Comparison of ENCODE assay signal across 11 cellular contexts in the genomic region with DNA sequence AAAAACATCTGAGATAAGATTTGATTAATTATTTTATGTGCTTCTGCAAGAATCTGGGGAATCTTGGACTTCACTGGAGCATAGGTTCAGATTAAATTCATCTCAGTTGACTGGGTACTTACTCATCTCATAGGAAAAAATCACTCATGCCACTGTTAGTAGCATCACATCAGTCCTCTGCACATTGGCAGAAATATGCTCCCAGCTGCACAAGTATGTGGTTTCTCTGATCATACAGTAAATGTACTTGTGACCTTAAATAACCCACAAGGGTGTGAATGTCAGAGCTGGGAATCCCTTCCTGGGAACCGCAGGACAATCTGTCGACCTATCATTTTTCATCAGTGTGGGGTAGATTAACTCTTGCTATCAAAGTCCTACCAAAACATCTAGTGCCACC.
DNase-seq lines count a peak whose midpoint lies in the region; ATAC-seq and TF ChIP-seq lines count a peak whose summit lies in the region.
"Had no signal": no experiment of that assay in that cellular context is flagged by ENCODE, and none has a peak within 500 bp of the region (broad histone marks: within the 10 kb centered on the region; RNA-seq: fewer than 3 reads in every experiment).

No MANE protein-coding gene starts in this region.

- no peak overlapping the region for H2BK15ac ChIP-seq in mesenchymal stem cell (ENCODE audit: low read depth, poor library complexity, severe bottlenecking)

- intact Hi-C loops in Calu3 (cut with micrococcal nuclease; ENCODE audit: unreplicated experiment): no loop called here

- H3K27me3 ChIP-seq in KMS-11 (ENCODE audit: insufficient read depth, low read depth) (no peaks in the 10 kb centered on the region), mesenchymal stem cell (ENCODE audit: control insufficient read depth in 1 of 2, insufficient read depth in 1 of 2, low read length in 2 of 2) (peaks cover 0 to 40% of the 10 kb centered on the region in 2 experiments)
- H3K27me3 ChIP-seq: uterus had no signal

- no peak overlapping the region for H2BK5ac ChIP-seq in mesenchymal stem cell (ENCODE audit: low read depth, low read length, poor library complexity, severe bottlenecking)

- CTCF ChIA-PET in Calu3 (lab: Charles Lee): interaction anchor here (0.6 kb wide), 1 partner anchor 55 kb away, joined by 3 read pairs; no protein-coding TSS in a partner anchor

- H4K91ac ChIP-seq in mesenchymal stem cell (ENCODE audit: low read length): no peak overlapping the region

- no peak overlapping the region for H2AK5ac ChIP-seq in mesenchymal stem cell (ENCODE audit: low read length, severe bottlenecking)

- H4K20me1 ChIP-seq in KMS-11 (ENCODE audit: insufficient read depth): no peaks in the 10 kb centered on the region

- no peak overlapping the region for H3K18ac ChIP-seq in mesenchymal stem cell (ENCODE audit: low read depth in 1 of 2, low read length in 2 of 2)

- H3K23ac ChIP-seq in mesenchymal stem cell (ENCODE audit: low read length in 2 of 2): no peak overlapping the region

- H3K27ac ChIP-seq in KMS-11 (no peak overlapping the region), mesenchymal stem cell (ENCODE audit: low read length, poor library complexity, severe bottlenecking) (no peak overlapping the region)
- H3K27ac ChIP-seq: A549, parathyroid adenoma, uterus had no signal

- no peaks in the 10 kb centered on the region for H3K79me1 ChIP-seq in mesenchymal stem cell (replicated peaks; ENCODE audit: low read length, poor library complexity, severe bottlenecking)

- peaks cover 38% of the 10 kb centered on the region for H3K4me1 Mint-ChIP-seq in activated naive CD8-positive, alpha-beta T cell (ENCODE audit: low read depth)
- H3K4me1 Mint-ChIP-seq in Calu3 (ENCODE audit: low read depth, unreplicated experiment): no peaks in the 10 kb centered on the region

- TF ChIP-seq CTCF in KMS-11 (conservative IDR thresholded peaks at IDR 0.05; ENCODE audit: low read depth, low read length) (no peak), Calu3 (IDR thresholded peaks at IDR 0.05; ENCODE audit: unreplicated experiment) (no peak)

- H3K4me1 ChIP-seq in KMS-11 (ENCODE audit: low read depth, poor library complexity, severe bottlenecking) (no peaks in the 10 kb centered on the region), mesenchymal stem cell (ENCODE audit: control insufficient read depth, insufficient read depth, low read depth, low read length) (peaks cover 7% of the 10 kb centered on the region)
- H3K4me1 ChIP-seq: A549, parathyroid adenoma, uterus had no signal

- no TSS peak for BruUV-seq in Calu3 (replicated peaks; lab: Mats Ljungman, UMichigan)

- peak overlapping the region; percentile 7 for H3K27ac Mint-ChIP-seq in activated naive CD8-positive, alpha-beta T cell
- no peak overlapping the region for H3K27ac Mint-ChIP-seq in Calu3 (ENCODE audit: unreplicated experiment)

- H3K79me2 ChIP-seq in KMS-11 (ENCODE audit: insufficient read depth, low read depth): no peaks in the 10 kb centered on the region
- H3K79me2 ChIP-seq: parathyroid adenoma had no signal

- H3K9me3 ChIP-seq in mesenchymal stem cell (ENCODE audit: control insufficient read depth, low read length): no peaks in the 10 kb centered on the region
- H3K9me3 ChIP-seq: A549, uterus had no signal

- no peak overlapping the region for H2BK120ac ChIP-seq in mesenchymal stem cell (ENCODE audit: low read depth, low read length)

- peak overlapping the region; percentile 11; the same call in 1 of the 2 replicates for H3K4me2 ChIP-seq in KMS-11
- no peak overlapping the region for H3K4me2 ChIP-seq in mesenchymal stem cell (ENCODE audit: low read length, poor library complexity, severe bottlenecking)
- H3K4me2 ChIP-seq: A549 had no signal

- H3K14ac ChIP-seq in mesenchymal stem cell (ENCODE audit: low read length in 2 of 2): no peak overlapping the region

- H3K36me3 Mint-ChIP-seq in activated naive CD8-positive, alpha-beta T cell: peaks cover 4% of the 10 kb centered on the region
- no peaks in the 10 kb centered on the region for H3K36me3 Mint-ChIP-seq in Calu3 (ENCODE audit: insufficient read depth, unreplicated experiment)

- peak; percentile 63 to 79 for ATAC-seq in activated CD4-positive, CD25-positive, alpha-beta regulatory T cell treated with anti-CD3 and anti-CD28 coated beads, Interleukin-2, amount 50 U/mL, for 24 hours
- ATAC-seq in GM21447 (IDR thresholded peaks at IDR 0.05; ENCODE audit: unreplicated experiment) (no peak), HG03432 (IDR thresholded peaks at IDR 0.05; ENCODE audit: unreplicated experiment) (no peak)
- ATAC-seq: A549 had no signal

- H2BK12ac ChIP-seq in mesenchymal stem cell (ENCODE audit: low read length in 2 of 2): no peak overlapping the region

- H3K4me3 ChIP-seq in KMS-11 (IDR thresholded peaks at IDR 0.05; ENCODE audit: insufficient read depth, low read depth, low read length): no peak overlapping the region
- no peak overlapping the region for H3K4me3 ChIP-seq in mesenchymal stem cell (ENCODE audit: insufficient read depth in 1 of 2, low read depth in 1 of 2, low read length in 2 of 2)
- H3K4me3 ChIP-seq: A549, uterus had no signal

- H3K27me3 Mint-ChIP-seq in activated naive CD8-positive, alpha-beta T cell: no peaks in the 10 kb centered on the region
- peaks cover 13% of the 10 kb centered on the region for H3K27me3 Mint-ChIP-seq in Calu3 (ENCODE audit: unreplicated experiment)

- H3K9me3 Mint-ChIP-seq in activated naive CD8-positive, alpha-beta T cell (ENCODE audit: low read depth): peaks cover 8% of the 10 kb centered on the region
- H3K9me3 Mint-ChIP-seq in Calu3 (ENCODE audit: low read depth, unreplicated experiment): peaks cover 5% of the 10 kb centered on the region

- DNase-seq in activated CD4-positive, CD25-positive, alpha-beta regulatory T cell (lab: John Stamatoyannopoulos, UW): no peak
- DNase-seq in mesenchymal stem cell (peak; percentile 47), Calu3 (no peak)
- DNase-seq: uterus had no signal

- H3K4ac ChIP-seq in mesenchymal stem cell (ENCODE audit: low read depth in 1 of 2, low read length in 2 of 2): no peak overlapping the region

- H3K4me3 Mint-ChIP-seq in activated naive CD8-positive, alpha-beta T cell: no peak overlapping the region
- H3K4me3 Mint-ChIP-seq in Calu3 (ENCODE audit: low read depth, unreplicated experiment): no peak overlapping the region

- H2AFZ ChIP-seq in KMS-11 (ENCODE audit: low read depth) (no peak overlapping the region), mesenchymal stem cell (ENCODE audit: low read depth, low read length) (no peak overlapping the region)
- H2AFZ ChIP-seq: parathyroid adenoma had no signal

- no peak overlapping the region for H4K8ac ChIP-seq in mesenchymal stem cell (ENCODE audit: low read length)

- no peaks in the 10 kb centered on the region for H3K36me3 ChIP-seq in KMS-11 (ENCODE audit: insufficient read depth)
- no peaks in the 10 kb centered on the region for H3K36me3 ChIP-seq in mesenchymal stem cell (ENCODE audit: control insufficient read depth in 1 of 2, insufficient read depth in 2 of 2, low read depth in 1 of 2, low read length in 2 of 2)
- H3K36me3 ChIP-seq: uterus had no signal

- 18% methylated on average over 2 of the region's 2 CpGs for WGBS in mesenchymal stem cell

- H3K9ac ChIP-seq in KMS-11: no peak overlapping the region
- H3K9ac ChIP-seq in mesenchymal stem cell (ENCODE audit: low read length): no peak overlapping the region
- H3K9ac ChIP-seq: parathyroid adenoma had no signal

Comparison
In these comparisons a context has a peak if more than half of its experiments do, and no peak if none do; other contexts are left out.
1. ATAC-seq: peak in activated CD4-positive, CD25-positive, alpha-beta regulatory T cell treated with anti-CD3 and anti-CD28 coated beads, Interleukin-2, amount 50 U/mL, for 24 hours (2 of 2); none in GM21447 (single experiment) and HG03432 (single experiment).